In the genomic region with DNA sequence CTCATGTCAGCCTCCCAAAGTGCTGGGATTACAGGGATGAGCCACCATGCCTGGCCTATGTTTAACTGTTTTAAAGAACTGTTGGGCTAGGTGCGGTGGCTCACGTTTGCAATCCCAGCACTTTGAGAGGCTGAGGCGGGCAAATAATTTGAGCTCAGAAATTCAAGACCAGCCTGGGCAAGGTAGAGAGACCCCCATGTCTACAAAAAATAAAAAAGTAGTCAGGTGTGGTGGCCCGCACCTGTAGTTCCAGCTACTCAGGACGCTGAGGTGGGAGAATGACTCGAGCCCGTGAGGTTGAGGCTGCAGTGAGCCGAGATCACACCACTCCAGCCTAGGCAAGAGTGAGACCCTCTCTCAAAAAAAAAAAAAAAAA, we compare ENCODE assay signal across 15 cellular contexts. TPM values are rescaled to one million over a fixed set of nuclear protein-coding genes. Genes with fewer than 3 reads are reported as not detected.
DNase-seq lines count a peak whose midpoint lies in the region; ATAC-seq and TF ChIP-seq lines count a peak whose summit lies in the region.
"Had no signal": no experiment of that assay in that cellular context is flagged by ENCODE, and none has a peak within 500 bp of the region (broad histone marks: within the 10 kb centered on the region; RNA-seq: fewer than 3 reads in every experiment).

No MANE protein-coding gene starts in this region.

- no peak for DNase-seq in activated CD4-positive, alpha-beta T cell treated with anti-CD3 and anti-CD28 coated beads, Interleukin-2, amount 10 ng/mL, durations not matched to agents 24 days and 14 days
- DNase-seq in activated CD4-positive, alpha-beta T cell treated with anti-CD3 and anti-CD28 coated beads for 4 hours, result no peak
- no peak for DNase-seq in activated CD8-positive, alpha-beta T cell treated with anti-CD3 and anti-CD28 coated beads for 36 hours
- DNase-seq in OCI-M2 (lab: John Stamatoyannopoulos, UW; ENCODE audit: unreplicated experiment), result no peak
- no peak for DNase-seq in tibial nerve (ENCODE audit: low spot score in 2 of 2)
- DNase-seq in AG08396 (ENCODE audit: low spot score), result no peak
- DNase-seq: activated CD4-positive, alpha-beta T cell treated with anti-CD3 and anti-CD28 coated beads, Interleukin-2, amount 50 U/mL, for 4 hours; HFFc6; left cardiac atrium; midbrain; NCI-H1092 treated with DMSO at 0.1 percent for 48 hours; T1000 had no signal

- H3K4me3 ChIP-seq in neutrophil (ENCODE audit: low read depth in 1 of 2, low read length in 1 of 2) (no peak overlapping the region), tibial nerve (no peak overlapping the region)

- H3K36me3 ChIP-seq in neutrophil, result peaks cover 16% of the 10 kb centered on the region
- H3K36me3 ChIP-seq in tibial nerve, result no peaks in the 10 kb centered on the region

- H3K9me3 ChIP-seq in neutrophil, result no peaks in the 10 kb centered on the region
- no peaks in the 10 kb centered on the region for H3K9me3 ChIP-seq in tibial nerve

- TF ChIP-seq EP300 in tibial nerve (IDR thresholded peaks at IDR 0.05), result no peak

- no peak overlapping the region for H3K4me3 Mint-ChIP-seq in activated CD4-positive, alpha-beta T cell treated with anti-CD3 and anti-CD28 coated beads, Interleukin-2, amount 10 ng/mL, durations not matched to agents 24 days and 14 days
- H3K4me3 Mint-ChIP-seq in activated CD8-positive, alpha-beta T cell treated with anti-CD3 and anti-CD28 coated beads for 36 hours, result no peak overlapping the region
- H3K4me3 Mint-ChIP-seq: HFFc6 had no signal

- H3K27me3 Mint-ChIP-seq in activated CD4-positive, alpha-beta T cell treated with anti-CD3 and anti-CD28 coated beads, Interleukin-2, amount 10 ng/mL, durations not matched to agents 24 days and 14 days, result no peaks in the 10 kb centered on the region
- no peaks in the 10 kb centered on the region for H3K27me3 Mint-ChIP-seq in activated CD8-positive, alpha-beta T cell treated with anti-CD3 and anti-CD28 coated beads for 36 hours

- no peak for TF ChIP-seq POLR2A in tibial nerve (IDR thresholded peaks at IDR 0.05)

- CTCF ChIA-PET in activated CD8-positive, alpha-beta T cell treated with anti-CD3 and anti-CD28 coated beads for 36 hours (lab: Charles Lee), result interaction anchor here (1.0 to 7.5 kb wide), 4 partner anchors 11 to 21 kb away, joined by 3 to 52 read pairs (median 6); no protein-coding TSS in a partner anchor

- peaks cover 57% of the 10 kb centered on the region for H3K4me1 Mint-ChIP-seq in activated CD4-positive, alpha-beta T cell treated with anti-CD3 and anti-CD28 coated beads, Interleukin-2, amount 10 ng/mL, durations not matched to agents 24 days and 14 days
- peaks cover 51% of the 10 kb centered on the region for H3K4me1 Mint-ChIP-seq in activated CD8-positive, alpha-beta T cell treated with anti-CD3 and anti-CD28 coated beads for 36 hours (ENCODE audit: low read depth)

- WGBS in tibial nerve, 2 donors, result 79 to 84% methylated on average over 8 of the region's 8 CpGs

- no peak for TF ChIP-seq CTCF in activated CD8-positive, alpha-beta T cell treated with anti-CD3 and anti-CD28 coated beads for 36 hours (IDR thresholded peaks at IDR 0.05)
- TF ChIP-seq CTCF in neutrophil (IDR thresholded peaks at IDR 0.05) (no peak), tibial nerve (IDR thresholded peaks at IDR 0.05) (no peak)

- POLR2A ChIA-PET in activated CD8-positive, alpha-beta T cell treated with anti-CD3 and anti-CD28 coated beads for 36 hours (lab: Charles Lee), result interaction anchor here (0.6 to 11.5 kb wide), 8 partner anchors 15 to 189 kb away, joined by 3 to 280 read pairs (median 4); a partner anchor contains a TSS

- peaks cover 25% of the 10 kb centered on the region for H3K36me3 Mint-ChIP-seq in activated CD4-positive, alpha-beta T cell treated with anti-CD3 and anti-CD28 coated beads, Interleukin-2, amount 10 ng/mL, durations not matched to agents 24 days and 14 days (ENCODE audit: low read depth)
- peaks cover 31% of the 10 kb centered on the region for H3K36me3 Mint-ChIP-seq in activated CD8-positive, alpha-beta T cell treated with anti-CD3 and anti-CD28 coated beads for 36 hours (ENCODE audit: low read depth)

- peak overlapping the region; percentile 88 for H3K27ac Mint-ChIP-seq in activated CD4-positive, alpha-beta T cell treated with anti-CD3 and anti-CD28 coated beads, Interleukin-2, amount 10 ng/mL, durations not matched to agents 24 days and 14 days
- H3K27ac Mint-ChIP-seq in activated CD8-positive, alpha-beta T cell treated with anti-CD3 and anti-CD28 coated beads for 36 hours, result peak overlapping the region; percentile 96
- H3K27ac Mint-ChIP-seq: HFFc6 had no signal

- H3K27ac ChIP-seq in neutrophil (peak overlapping the region; percentile 94), tibial nerve (peak overlapping the region in 1 of 4 donors; percentile 34)

- no peaks in the 10 kb centered on the region for H3K9me3 Mint-ChIP-seq in activated CD4-positive, alpha-beta T cell treated with anti-CD3 and anti-CD28 coated beads, Interleukin-2, amount 10 ng/mL, durations not matched to agents 24 days and 14 days
- peaks cover 1% of the 10 kb centered on the region for H3K9me3 Mint-ChIP-seq in activated CD8-positive, alpha-beta T cell treated with anti-CD3 and anti-CD28 coated beads for 36 hours
- H3K9me3 Mint-ChIP-seq: HFFc6 had no signal

- intact Hi-C loops in activated CD4-positive, alpha-beta T cell treated with anti-CD3 and anti-CD28 coated beads, Interleukin-2, amount 10 ng/mL, durations not matched to agents 24 days and 14 days (cut with micrococcal nuclease), result loop anchor here (1.0 to 5.0 kb wide), 3 partner anchors 11 to 97 kb away; no protein-coding TSS in a partner anchor
- intact Hi-C loops in activated CD8-positive, alpha-beta T cell treated with anti-CD3 and anti-CD28 coated beads for 36 hours (cut with micrococcal nuclease), result loop anchor here (1.0 to 5.0 kb wide), 2 partner anchors 12 to 33 kb away; no protein-coding TSS in a partner anchor

- H3K27me3 ChIP-seq in neutrophil (no peaks in the 10 kb centered on the region), tibial nerve (peaks cover 0 to 35% of the 10 kb centered on the region in 2 donors)

- peak; percentile 9 for ATAC-seq in HG02798 (IDR thresholded peaks at IDR 0.05; ENCODE audit: poor library complexity, unreplicated experiment)
- ATAC-seq in activated CD8-positive, alpha-beta T cell treated with anti-CD3 and anti-CD28 coated beads for 36 hours, result peak; percentile 1
- ATAC-seq: left cardiac atrium, Right ventricle myocardium inferior had no signal

- H3K4me1 ChIP-seq in neutrophil (ENCODE audit: control insufficient read depth in 1 of 2, insufficient read depth in 1 of 2, low read depth in 1 of 2, low read length in 1 of 2) (peaks cover 65 to 73% of the 10 kb centered on the region in 2 experiments), tibial nerve (no peaks in the 10 kb centered on the region)

RNA-seq across cellular contexts. Expression of a gene that starts 1.9 kb away (rescaled TPM):
- total RNA-seq in activated CD4-positive, alpha-beta T cell treated with anti-CD3 and anti-CD28 coated beads, Interleukin-2, amount 10 ng/mL, durations not matched to agents 24 days and 14 days, result 264 and 267 TPM in 2 replicates
- 100 to 1,000 TPM; 274 to 285 TPM for total RNA-seq in activated CD8-positive, alpha-beta T cell treated with anti-CD3 and anti-CD28 coated beads for 36 hours
- total RNA-seq in tibial nerve, result 1 to 10 TPM; 2.4 to 8.8 (median 2.9) TPM
- total RNA-seq: HFFc6 had no signal

RNA-seq across cellular contexts. Expression of a gene that starts 24.9 kb away (rescaled TPM):
- 79.7 and 80.2 TPM in 2 replicates for total RNA-seq in activated CD4-positive, alpha-beta T cell treated with anti-CD3 and anti-CD28 coated beads, Interleukin-2, amount 10 ng/mL, durations not matched to agents 24 days and 14 days
- total RNA-seq in activated CD8-positive, alpha-beta T cell treated with anti-CD3 and anti-CD28 coated beads for 36 hours, result 10 to 100 TPM; 51.8 to 54.0 TPM
- 10 to 100 TPM; 26.2 to 36.5 (median 33.5) TPM for total RNA-seq in tibial nerve

RNA-seq across cellular contexts. Expression of a gene that starts 40.8 kb away (rescaled TPM):
- total RNA-seq in activated CD4-positive, alpha-beta T cell treated with anti-CD3 and anti-CD28 coated beads, Interleukin-2, amount 10 ng/mL, durations not matched to agents 24 days and 14 days, result 167 and 176 TPM in 2 replicates
- total RNA-seq in activated CD8-positive, alpha-beta T cell treated with anti-CD3 and anti-CD28 coated beads for 36 hours, result 100 to 1,000 TPM in 1 of 2 experiments, 10 to 100 TPM in 1; 98.4 to 105 TPM
- 10 to 100 TPM; 12.1 to 20.7 (median 16.1) TPM for total RNA-seq in tibial nerve

RNA-seq across cellular contexts. Expression of a gene that starts 55.7 kb away (rescaled TPM):
- 12.9 and 14.8 TPM in 2 replicates for total RNA-seq in activated CD4-positive, alpha-beta T cell treated with anti-CD3 and anti-CD28 coated beads, Interleukin-2, amount 10 ng/mL, durations not matched to agents 24 days and 14 days
- 1 to 10 TPM; 8.3 to 9.2 TPM for total RNA-seq in activated CD8-positive, alpha-beta T cell treated with anti-CD3 and anti-CD28 coated beads for 36 hours
- total RNA-seq in tibial nerve, result 10 to 100 TPM; 22.8 to 40.2 (median 31.8) TPM

Comparison
In these comparisons a context has a peak if more than half of its experiments do, and no peak if none do; other contexts are left out.
1. RNA of a gene that starts 1.9 kb away (total RNA-seq): 274 to 285 TPM in activated CD8-positive, alpha-beta T cell treated with anti-CD3 and anti-CD28 coated beads for 36 hours and 264 to 267 TPM in activated CD4-positive, alpha-beta T cell treated with anti-CD3 and anti-CD28 coated beads, Interleukin-2, amount 10 ng/mL, durations not matched to agents 24 days and 14 days; 2.4 to 8.8 TPM in tibial nerve; every median in the first group is over 10 times any median in the second.